In the genomic region with DNA sequence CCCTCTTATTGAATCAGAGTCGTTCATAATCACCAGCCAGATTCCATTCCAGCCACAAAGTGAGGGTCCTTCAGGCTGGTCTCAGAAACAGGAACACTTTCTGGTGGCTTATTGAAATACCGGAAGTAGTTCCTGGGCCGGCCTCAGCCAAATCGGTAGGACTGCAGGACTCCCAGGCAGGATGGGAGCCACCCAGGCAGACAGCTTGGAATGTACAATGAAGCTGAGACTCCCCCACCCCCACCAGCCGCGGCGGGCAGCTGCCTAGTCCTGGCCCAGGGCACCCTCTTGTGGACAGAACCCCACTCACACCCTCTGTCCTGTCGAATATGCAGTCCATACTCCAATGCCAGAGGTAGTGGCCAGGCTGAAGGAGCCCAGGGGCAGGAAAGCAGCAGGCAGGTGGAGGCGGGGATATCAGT, we compare ENCODE assay signal across 8 cellular contexts. TPM values are rescaled to one million over a fixed set of nuclear protein-coding genes. Genes with fewer than 3 reads are reported as not detected.
DNase-seq lines count a peak whose midpoint lies in the region; ATAC-seq and TF ChIP-seq lines count a peak whose summit lies in the region.

No MANE protein-coding gene starts in this region.

- H3K9me3 Mint-ChIP-seq in CD4-positive, alpha-beta T cell = no peaks in the 10 kb centered on the region
- H3K9me3 Mint-ChIP-seq in activated naive CD8-positive, alpha-beta T cell treated with anti-CD3 and anti-CD28 coated beads for 36 hours = no peaks in the 10 kb centered on the region

- no peaks in the 10 kb centered on the region for H3K4me1 ChIP-seq in cardiac muscle cell (ENCODE audit: low read depth)
- H3K4me1 ChIP-seq in prostate gland (replicated peaks) = peaks cover 4% of the 10 kb centered on the region
- peaks cover 0 to 12% of the 10 kb centered on the region in 2 donors for H3K4me1 ChIP-seq in uterus

- H3K36me3 Mint-ChIP-seq in CD4-positive, alpha-beta T cell (ENCODE audit: low read depth) = peaks cover 6% of the 10 kb centered on the region
- no peaks in the 10 kb centered on the region for H3K36me3 Mint-ChIP-seq in activated naive CD8-positive, alpha-beta T cell treated with anti-CD3 and anti-CD28 coated beads for 36 hours

- H3K27me3 Mint-ChIP-seq in CD4-positive, alpha-beta T cell = peaks cover under 1% of the 10 kb centered on the region
- peaks cover 6% of the 10 kb centered on the region for H3K27me3 Mint-ChIP-seq in activated naive CD8-positive, alpha-beta T cell treated with anti-CD3 and anti-CD28 coated beads for 36 hours

- no peaks in the 10 kb centered on the region for H3K36me3 ChIP-seq in cardiac muscle cell
- no peaks in the 10 kb centered on the region for H3K36me3 ChIP-seq in prostate gland
- no peaks in the 10 kb centered on the region for H3K36me3 ChIP-seq in uterus

- H3K27me3 ChIP-seq in CD4-positive, alpha-beta T cell (ENCODE audit: control insufficient read depth, insufficient read depth, low read length) = no peaks in the 10 kb centered on the region
- H3K27me3 ChIP-seq in cardiac muscle cell (no peaks in the 10 kb centered on the region), prostate gland (replicated peaks; ENCODE audit: insufficient read depth) (no peaks in the 10 kb centered on the region), uterus (no peaks in the 10 kb centered on the region)

- no peak overlapping the region for H3K4me3 ChIP-seq in cardiac muscle cell
- H3K4me3 ChIP-seq in prostate gland = no peak overlapping the region
- H3K4me3 ChIP-seq in uterus = no peak overlapping the region

- H3K4me1 Mint-ChIP-seq in CD4-positive, alpha-beta T cell (ENCODE audit: low read depth) = peaks cover 12% of the 10 kb centered on the region
- H3K4me1 Mint-ChIP-seq in activated naive CD8-positive, alpha-beta T cell treated with anti-CD3 and anti-CD28 coated beads for 36 hours = peaks cover 3% of the 10 kb centered on the region

- WGBS in prostate gland = 5% methylated on average over 9 of the region's 9 CpGs

- ATAC-seq in CD4-positive, alpha-beta T cell (ENCODE audit: poor library complexity) = peak; percentile 71
- ATAC-seq in GM21619 (IDR thresholded peaks at IDR 0.05; ENCODE audit: unreplicated experiment) = peak; percentile 59

- TF ChIP-seq POLR2A in prostate gland (IDR thresholded peaks at IDR 0.05) (no peak), uterus (IDR thresholded peaks at IDR 0.05) (no peak)

- H3K27ac ChIP-seq in CD4-positive, alpha-beta T cell (ENCODE audit: low read depth, low read length) = no peak overlapping the region
- no peak overlapping the region for H3K27ac ChIP-seq in cardiac muscle cell
- no peak overlapping the region for H3K27ac ChIP-seq in prostate gland
- no peak overlapping the region for H3K27ac ChIP-seq in uterus

- TF ChIP-seq CTCF in CD4-positive, alpha-beta T cell (IDR thresholded peaks at IDR 0.05) = peak; percentile 69
- peak; percentile 92 for TF ChIP-seq CTCF in cardiac muscle cell (IDR thresholded peaks at IDR 0.05; ENCODE audit: low read depth, low read length)
- TF ChIP-seq CTCF in prostate gland (IDR thresholded peaks at IDR 0.05) = peak; percentile 60 to 93 (median 85)
- peak; percentile 83 to 89 (median 85) for TF ChIP-seq CTCF in uterus (IDR thresholded peaks at IDR 0.05)

- H3K9me3 ChIP-seq in CD4-positive, alpha-beta T cell (ENCODE audit: control insufficient read depth, low read length) = no peaks in the 10 kb centered on the region
- H3K9me3 ChIP-seq in cardiac muscle cell (ENCODE audit: low read depth) (no peaks in the 10 kb centered on the region), prostate gland (no peaks in the 10 kb centered on the region), uterus (no peaks in the 10 kb centered on the region)

- no peak overlapping the region for H3K27ac Mint-ChIP-seq in CD4-positive, alpha-beta T cell
- no peak overlapping the region for H3K27ac Mint-ChIP-seq in activated naive CD8-positive, alpha-beta T cell treated with anti-CD3 and anti-CD28 coated beads for 36 hours

- CTCF ChIA-PET in CD4-positive, alpha-beta T cell (lab: Charles Lee) = interaction anchor here (0.6 kb wide), 2 partner anchors 9 to 79 kb away, joined by 3 to 4 read pairs; no protein-coding TSS in a partner anchor

- H3K4me3 Mint-ChIP-seq in CD4-positive, alpha-beta T cell = peak overlapping the region; percentile 66
- peak overlapping the region; percentile 25 for H3K4me3 Mint-ChIP-seq in activated naive CD8-positive, alpha-beta T cell treated with anti-CD3 and anti-CD28 coated beads for 36 hours

- DNase-seq in CD4-positive, alpha-beta T cell = peak; percentile 42 to 67 (median 57)
- peak; percentile 69 for DNase-seq in NCI-H1105 treated with DMSO at 0.1 percent for 48 hours (lab: John Stamatoyannopoulos, UW)
- DNase-seq in SW 1271 (lab: John Stamatoyannopoulos, UW) = peak; percentile 77 to 83
- DNase-seq in activated naive CD8-positive, alpha-beta T cell treated with anti-CD3 and anti-CD28 coated beads for 36 hours = peak; percentile 75
- peak; percentile 96 for DNase-seq in cardiac muscle cell (ENCODE audit: low read depth in 1 of 2, low spot score in 1 of 2)
- peak; percentile 83 for DNase-seq in prostate gland (ENCODE audit: low spot score)
- DNase-seq in uterus = peak; percentile 87 to 88

- POLR2A ChIA-PET in CD4-positive, alpha-beta T cell (lab: Charles Lee) = no interaction called here

- intact Hi-C loops in CD4-positive, alpha-beta T cell (cut with DNase I, micrococcal nuclease) = loop anchor here in 1 of 2 experiments (2.0 to 10.0 kb wide), 3 partner anchors 245 to 377 kb away; no protein-coding TSS in a partner anchor
- intact Hi-C loops in prostate gland (cut with DNase I) (loop anchor here (1.0 to 10.0 kb wide), 3 partner anchors 217 to 313 kb away; no protein-coding TSS in a partner anchor), uterus (cut with DNase I; ENCODE audit: low total_unique reads) (loop anchor here (2.0 to 10.0 kb wide), 3 partner anchors 80 to 311 kb away; no protein-coding TSS in a partner anchor)

RNA-seq across cellular contexts. Expression of gene MDFI, which starts 43.8 kb away (rescaled TPM):
- total RNA-seq in CD4-positive, alpha-beta T cell = not detected
- not detected for total RNA-seq in activated naive CD8-positive, alpha-beta T cell treated with anti-CD3 and anti-CD28 coated beads for 36 hours
- total RNA-seq in cardiac muscle cell = 100.0 and 137 TPM in 2 replicates
- polyA plus RNA-seq in cardiac muscle cell = 27.5 and 27.9 TPM in 2 replicates
- 10 to 100 TPM; 31.8 to 77.9 TPM for total RNA-seq in prostate gland
- 10 to 100 TPM; 14.4 to 80.0 (median 23.4) TPM for total RNA-seq in uterus

RNA-seq across cellular contexts. Expression of gene TFEB, which starts 53.3 kb away (rescaled TPM):
- total RNA-seq in CD4-positive, alpha-beta T cell = 10 to 100 TPM; 23.8 to 24.1 TPM
- 10 to 100 TPM in 1 of 2 experiments, 1 to 10 TPM in 1; 9.3 to 11.5 TPM for total RNA-seq in activated naive CD8-positive, alpha-beta T cell treated with anti-CD3 and anti-CD28 coated beads for 36 hours
- total RNA-seq in cardiac muscle cell (25.8 and 41.0 TPM in 2 replicates), prostate gland (10 to 100 TPM; 28.4 to 31.2 TPM), uterus (10 to 100 TPM in 3 of 4 donors, 1 to 10 TPM in 1; 8.8 to 31.7 (median 17.0) TPM)
- polyA plus RNA-seq in cardiac muscle cell = 34.0 and 57.8 TPM in 2 replicates

Comparison
In these comparisons a context has a peak if more than half of its experiments do, and no peak if none do; other contexts are left out.
1. RNA of gene MDFI, which starts 43.8 kb away (total RNA-seq): 100.0 to 137 TPM in cardiac muscle cell, 31.8 to 77.9 TPM in prostate gland and 14.4 to 80.0 TPM in uterus; not detected in activated naive CD8-positive, alpha-beta T cell treated with anti-CD3 and anti-CD28 coated beads for 36 hours and not detected in CD4-positive, alpha-beta T cell; every median in the first group is over 10 times any median in the second.
2. Peak in every context shown above with its lines, with median percentiles within 50 percentile points of each other: DNase-seq and CTCF ChIP-seq.